In the genomic region with DNA sequence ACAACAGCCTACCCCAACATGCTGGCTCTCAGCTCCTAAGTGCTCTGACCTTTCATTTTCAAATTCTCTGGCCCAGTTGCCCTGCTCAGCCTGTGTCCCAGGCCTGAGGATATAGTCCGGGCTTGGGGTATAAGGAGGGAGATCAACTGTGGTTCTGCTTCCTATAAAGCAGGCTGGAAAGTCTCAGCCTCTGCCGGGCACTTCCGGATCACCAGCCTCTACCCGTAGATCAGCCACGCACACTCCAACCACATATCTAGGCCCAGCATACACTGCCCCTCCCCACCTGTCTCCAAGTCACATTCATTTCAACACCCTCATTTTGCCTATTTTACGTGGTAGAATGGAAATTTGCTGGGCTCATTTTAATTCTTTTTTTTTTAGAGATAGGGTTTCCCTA, we compare ENCODE assay signal across 15 cellular contexts. TPM values are rescaled to one million over a fixed set of nuclear protein-coding genes. Genes with fewer than 3 reads are reported as not detected.
DNase-seq lines count a peak whose midpoint lies in the region; ATAC-seq, FAIRE-seq and TF ChIP-seq lines count a peak whose summit lies in the region.
"Had no signal": no experiment of that assay in that cellular context is flagged by ENCODE, and none has a peak within 500 bp of the region (broad histone marks: within the 10 kb centered on the region; RNA-seq: fewer than 3 reads in every experiment).

No MANE protein-coding gene starts in this region.

- no peaks in the 10 kb centered on the region for H3K36me3 ChIP-seq in CD4-positive, alpha-beta memory T cell (ENCODE audit: insufficient read depth, low read length)
- H3K36me3 ChIP-seq in H7 (replicated peaks; ENCODE audit: control insufficient read depth, insufficient read depth, low read length) = no peaks in the 10 kb centered on the region

- ATAC-seq in naive B cell (ENCODE audit: low read depth in 2 of 2) = no peak
- ATAC-seq: HCT116 had no signal

- TF ChIP-seq CTCF in VCaP (conservative IDR thresholded peaks at IDR 0.05) = no peak

- CTCF ChIA-PET in CD4-positive, alpha-beta memory T cell (lab: Charles Lee; ENCODE audit: partially characterized antibody) = interaction anchor here (0.7 kb wide), 1 partner anchor 67 kb away, joined by 3 read pairs; the partner anchor contains the start of gene PKN3

- intact Hi-C loops in CD4-positive, alpha-beta memory T cell (cut with micrococcal nuclease) = no loop called here

- peaks cover 32% of the 10 kb centered on the region for H3K4me1 ChIP-seq in CD4-positive, alpha-beta memory T cell (ENCODE audit: insufficient read depth, low read length)

- no peak overlapping the region for H3K4me3 ChIP-seq in CD4-positive, alpha-beta memory T cell (ENCODE audit: low read length in 2 of 2)
- no peak overlapping the region for H3K4me3 ChIP-seq in H7 (ENCODE audit: insufficient read depth, low read depth, low read length)
- H3K4me3 ChIP-seq: Peyer's patch had no signal

- H3K9me3 ChIP-seq in CD4-positive, alpha-beta memory T cell (ENCODE audit: control insufficient read depth in 1 of 2, low read length in 2 of 2) = no peaks in the 10 kb centered on the region
- H3K9me3 ChIP-seq: Peyer's patch had no signal

- in situ Hi-C loops in KBM-7 (cut with MboI; ENCODE audit: low pct_unique_long_range_greater_than_20kb, low sequenced_read_pairs) = no loop called here

- peak overlapping the region in 2 of 8 donors; percentile 25 to 29 for H3K4me3 Mint-ChIP-seq in CD4-positive, alpha-beta memory T cell
- H3K4me3 Mint-ChIP-seq in naive B cell = peak overlapping the region in 3 of 8 donors; percentile 29 to 70 (median 35)

- no peak overlapping the region for H3K27ac ChIP-seq in CD4-positive, alpha-beta memory T cell (ENCODE audit: low read depth, low read length)
- H3K27ac ChIP-seq in VCaP = peak overlapping the region; percentile 5; the same call in 1 of the 2 replicates
- H3K27ac ChIP-seq: Peyer's patch had no signal

- FAIRE-seq in urothelium cell line (lab: Jason Lieb, UNC) = no peak

- peaks cover 3 to 29% of the 10 kb centered on the region in 2 donors for H3K36me3 Mint-ChIP-seq in CD4-positive, alpha-beta memory T cell
- H3K36me3 Mint-ChIP-seq in naive B cell = no peaks in the 10 kb centered on the region

- H3K9me3 Mint-ChIP-seq in CD4-positive, alpha-beta memory T cell = no peaks in the 10 kb centered on the region
- no peaks in the 10 kb centered on the region for H3K9me3 Mint-ChIP-seq in naive B cell

- POLR2A ChIA-PET in CD4-positive, alpha-beta memory T cell (lab: Charles Lee; ENCODE audit: partially characterized antibody) = no interaction called here

- H3K27ac Mint-ChIP-seq in CD4-positive, alpha-beta memory T cell = peak overlapping the region in 4 of 7 donors; percentile 47 to 92 (median 71)
- peak overlapping the region in 4 of 6 donors; percentile 33 to 98 (median 70) for H3K27ac Mint-ChIP-seq in naive B cell

- no peaks in the 10 kb centered on the region for H3K27me3 Mint-ChIP-seq in CD4-positive, alpha-beta memory T cell
- no peaks in the 10 kb centered on the region for H3K27me3 Mint-ChIP-seq in naive B cell

- H3K27me3 ChIP-seq in CD4-positive, alpha-beta memory T cell (ENCODE audit: insufficient read depth, low read length) = no peaks in the 10 kb centered on the region
- H3K27me3 ChIP-seq in H7 (ENCODE audit: control insufficient read depth, insufficient read depth, low read length) = no peaks in the 10 kb centered on the region
- H3K27me3 ChIP-seq: Peyer's patch had no signal

- peaks cover 27 to 55% (median 33%) of the 10 kb centered on the region in 4 donors for H3K4me1 Mint-ChIP-seq in CD4-positive, alpha-beta memory T cell
- peaks cover 38 to 58% (median 51%) of the 10 kb centered on the region in 3 donors for H3K4me1 Mint-ChIP-seq in naive B cell

- DNase-seq in CD4-positive, alpha-beta memory T cell = no peak
- peak; percentile 80 for DNase-seq in KBM-7
- no peak for DNase-seq in naive B cell
- DNase-seq in HCEC 1CT = no peak
- DNase-seq in urothelium cell line (ENCODE audit: low spot score) = no peak
- no peak for DNase-seq in H7
- DNase-seq: COR-L47, DMS153, NCI-H1105, NCI-H1694 treated with DMSO at 0.1 percent for 48 hours, NCI-H774, Peyer's patch, SHP77 treated with DMSO at 0.1 percent for 48 hours had no signal

RNA-seq across cellular contexts. Expression of gene ZER1, which starts 3.1 kb away (rescaled TPM):
- total RNA-seq in CD4-positive, alpha-beta memory T cell = 10 to 100 TPM; 37.9 to 44.2 TPM
- polyA plus RNA-seq in CD4-positive, alpha-beta memory T cell = 10 to 100 TPM; 35.6 to 41.1 TPM
- polyA plus RNA-seq in naive B cell (ENCODE audit: low read depth in 6 of 6) = 10 to 100 TPM; 30.9 to 43.1 (median 33.0) TPM
- 19.6 and 31.1 TPM in 2 replicates for total RNA-seq in H7 (2014; rRNA removed; shearing (Covaris generic))

RNA-seq across cellular contexts. Expression of gene TBC1D13, which starts 18.5 kb away (rescaled TPM):
- total RNA-seq in CD4-positive, alpha-beta memory T cell = 10 to 100 TPM; 28.0 to 31.4 TPM
- polyA plus RNA-seq in CD4-positive, alpha-beta memory T cell = 10 to 100 TPM; 26.0 to 29.2 TPM
- 10 to 100 TPM; 23.8 to 39.7 (median 25.6) TPM for polyA plus RNA-seq in naive B cell (ENCODE audit: low read depth in 6 of 6)
- 15.3 and 16.8 TPM in 2 replicates for total RNA-seq in H7 (2014; rRNA removed; shearing (Covaris generic))

RNA-seq across cellular contexts. Expression of gene ZDHHC12, which starts 44.7 kb away (rescaled TPM):
- total RNA-seq in CD4-positive, alpha-beta memory T cell = 10 to 100 TPM; 24.6 to 25.7 TPM
- polyA plus RNA-seq in CD4-positive, alpha-beta memory T cell = 10 to 100 TPM; 57.6 to 75.7 TPM
- 10 to 100 TPM; 17.9 to 47.6 (median 43.2) TPM for polyA plus RNA-seq in naive B cell (ENCODE audit: low read depth in 6 of 6)
- total RNA-seq in H7 (2014; rRNA removed; shearing (Covaris generic)) = 66.5 and 76.6 TPM in 2 replicates

RNA-seq across cellular contexts. Expression of gene ENDOG, which starts 49.7 kb away (rescaled TPM):
- 10 to 100 TPM; 18.5 to 19.7 TPM for total RNA-seq in CD4-positive, alpha-beta memory T cell
- 10 to 100 TPM; 21.2 to 25.9 TPM for polyA plus RNA-seq in CD4-positive, alpha-beta memory T cell
- polyA plus RNA-seq in naive B cell (ENCODE audit: low read depth in 6 of 6) = 10 to 100 TPM in 4 of 6 donors, 1 to 10 TPM in 2; 5.0 to 17.8 (median 14.7) TPM
- total RNA-seq in H7 (2014; rRNA removed; shearing (Covaris generic)) = 15.5 and 32.9 TPM in 2 replicates
